ENCODE assay signal across 18 cellular contexts in genomic region chr1:69073176-69073575, GRCh38.
"Had no signal": no experiment of that assay in that cellular context is flagged by ENCODE, and none has a peak within 500 bp of the region (broad histone marks: within the 10 kb centered on the region; RNA-seq: fewer than 3 reads in every experiment).

No MANE protein-coding gene starts in this region.

- H3K4me1 Mint-ChIP-seq: activated CD4-positive, alpha-beta T cell treated with anti-CD3 and anti-CD28 coated beads, Interleukin-2, amount 10 ng/mL, durations not matched to agents 24 days and 14 days had no signal

- H3K27me3 ChIP-seq: neutrophil had no signal

- H3K4me3 ChIP-seq: left ventricle myocardium inferior, mucosa of descending colon had no signal

- H3K4me1 ChIP-seq: left ventricle myocardium inferior had no signal

- H3K27ac Mint-ChIP-seq: activated CD4-positive, alpha-beta T cell treated with anti-CD3 and anti-CD28 coated beads, Interleukin-2, amount 10 ng/mL, durations not matched to agents 24 days and 14 days; activated CD8-positive, alpha-beta T cell treated with anti-CD3 and anti-CD28 coated beads, Interleukin-2, amount 10 ng/mL, durations not matched to agents 7 days and 5 days; activated naive CD8-positive, alpha-beta T cell; activated T-cell treated with anti-CD3 and anti-CD28 coated beads, Interleukin-2, amount 50 U/mL, for 72 hours; naive thymus-derived CD4-positive, alpha-beta T cell had no signal

- ATAC-seq: activated CD8-positive, alpha-beta T cell treated with anti-CD3 and anti-CD28 coated beads, Interleukin-2, amount 10 ng/mL, durations not matched to agents 7 days and 5 days; activated T-cell treated with anti-CD3 and anti-CD28 coated beads, Interleukin-2, amount 50 U/mL, for 72 hours; mucosa of descending colon; naive thymus-derived CD4-positive, alpha-beta T cell had no signal

- H3K27me3 Mint-ChIP-seq: activated CD4-positive, alpha-beta T cell treated with anti-CD3 and anti-CD28 coated beads, Interleukin-2, amount 10 ng/mL, durations not matched to agents 24 days and 14 days; activated naive CD8-positive, alpha-beta T cell; naive thymus-derived CD4-positive, alpha-beta T cell had no signal

- H3K36me3 Mint-ChIP-seq: activated naive CD8-positive, alpha-beta T cell; naive thymus-derived CD4-positive, alpha-beta T cell had no signal

- H3K36me3 ChIP-seq: left ventricle myocardium inferior, neutrophil had no signal

- DNase-seq: activated CD4-positive, alpha-beta T cell treated with anti-CD3 and anti-CD28 coated beads, Interleukin-2, amount 10 ng/mL, durations not matched to agents 24 days and 14 days; activated CD8-positive, alpha-beta memory T cell treated with anti-CD3 and anti-CD28 coated beads, Interleukin-2, amount 50 U/mL, for 4 hours; activated CD8-positive, alpha-beta T cell treated with anti-CD3 and anti-CD28 coated beads, Interleukin-2, amount 10 ng/mL, durations not matched to agents 7 days and 5 days; activated gamma-delta T cell; activated T-cell treated with anti-CD3 and anti-CD28 coated beads, Interleukin-2, amount 50 U/mL, for 72 hours; amniotic stem cell; central memory CD4-positive, alpha-beta T cell; effector memory CD4-positive, alpha-beta T cell; hypothalamus; left ventricle myocardium inferior; mucosa of descending colon; naive thymus-derived CD4-positive, alpha-beta T cell; retina; stimulated activated CD4-positive, alpha-beta T cell treated with anti-CD3 and anti-CD28 coated beads, Interleukin-2, amount 100 ng/mL, for 48 hours; stimulated activated naive CD4-positive, alpha-beta T cell; trophoblast cell had no signal

- H3K9me3 ChIP-seq: neutrophil had no signal

- H3K4me3 Mint-ChIP-seq: activated CD4-positive, alpha-beta T cell treated with anti-CD3 and anti-CD28 coated beads, Interleukin-2, amount 10 ng/mL, durations not matched to agents 24 days and 14 days; activated CD8-positive, alpha-beta T cell treated with anti-CD3 and anti-CD28 coated beads, Interleukin-2, amount 10 ng/mL, durations not matched to agents 7 days and 5 days; activated naive CD8-positive, alpha-beta T cell; activated T-cell treated with anti-CD3 and anti-CD28 coated beads, Interleukin-2, amount 50 U/mL, for 72 hours; naive thymus-derived CD4-positive, alpha-beta T cell had no signal

- H3K27ac ChIP-seq: left ventricle myocardium inferior, neutrophil had no signal
